In genomic region chr21:7777289-7777688, GRCh38 we compare ENCODE assay signal across 7 cellular contexts.
A peak's percentile ranks its signal among the peaks of the same experiment; 100 is the strongest.
DNase-seq lines count a peak whose midpoint lies in the region; ATAC-seq and TF ChIP-seq lines count a peak whose summit lies in the region.
"Not testable (repeated sequence)": the region's sequence is repeated elsewhere in the genome, so short reads cannot be mapped to it uniquely, and the experiment has no call there.

No MANE protein-coding gene starts in this region.

- not testable (repeated sequence) for H3K4me3 ChIP-seq in GM23338, heart left ventricle

- H3K4me2 ChIP-seq in GM23338, result not testable (repeated sequence)

- intact Hi-C loops in heart left ventricle (cut with DNase I), result not testable (repeated sequence)

- H3K4me1 ChIP-seq in GM23338 (ENCODE audit: insufficient read depth); heart left ventricle: not testable (repeated sequence)

- H3K27ac Mint-ChIP-seq in GM23338; WTC11; natural killer cell treated with Interleukin-12 subunit alpha and Interleukin-12 subunit beta and Interleukin-15 and Interleukin-18, amount 100 ng/mL, for 72 hours; stimulated activated naive B cell treated with anti-CD40 and anti-IgM and Interleukin-4, amounts not matched to agents 10 μg/mL and 1 μg/mL and 100 μg/mL, for 72 hours: not testable (repeated sequence)

- H3K36me3 ChIP-seq in GM23338 (ENCODE audit: insufficient read depth); heart left ventricle: not testable (repeated sequence)

- 69 to 80% methylated on average over 7 to 8 of the region's 11 CpGs; no CpG with 5 or more reads in 2 of the 4 donors for WGBS in heart left ventricle, 4 donors

- not testable (repeated sequence) for H4K20me1 ChIP-seq in GM23338 (replicated peaks; ENCODE audit: insufficient read depth)

- not testable (repeated sequence) for TF ChIP-seq CTCF in GM23338 (conservative IDR thresholded peaks at IDR 0.05; ENCODE audit: low read depth in 2 of 2); WTC11 (IDR thresholded peaks at IDR 0.05); heart left ventricle (IDR thresholded peaks at IDR 0.05)

- CTCF ChIA-PET in WTC11 (lab: Charles Lee), result not testable (repeated sequence)

- not testable (repeated sequence) for H3K4me3 Mint-ChIP-seq in GM23338; WTC11; natural killer cell treated with Interleukin-12 subunit alpha and Interleukin-12 subunit beta and Interleukin-15 and Interleukin-18, amount 100 ng/mL, for 72 hours; stimulated activated naive B cell treated with anti-CD40 and anti-IgM and Interleukin-4, amounts not matched to agents 10 μg/mL and 1 μg/mL and 100 μg/mL, for 72 hours

- POLR2A ChIA-PET in WTC11 (lab: Charles Lee), result not testable (repeated sequence)

- H3F3A ChIP-seq in GM23338 (replicated peaks; ENCODE audit: low read depth), result not testable (repeated sequence)

- H3K27me3 Mint-ChIP-seq in GM23338 (ENCODE audit: insufficient read depth, low read depth, poor library complexity); WTC11 (ENCODE audit: low read depth); natural killer cell treated with Interleukin-12 subunit alpha and Interleukin-12 subunit beta and Interleukin-15 and Interleukin-18, amount 100 ng/mL, for 72 hours; stimulated activated naive B cell treated with anti-CD40 and anti-IgM and Interleukin-4, amounts not matched to agents 10 μg/mL and 1 μg/mL and 100 μg/mL, for 72 hours: not testable (repeated sequence)

- H3K27ac ChIP-seq in GM23338 (ENCODE audit: low read depth); heart left ventricle: not testable (repeated sequence)

- H3K9me3 Mint-ChIP-seq in GM23338; WTC11; natural killer cell treated with Interleukin-12 subunit alpha and Interleukin-12 subunit beta and Interleukin-15 and Interleukin-18, amount 100 ng/mL, for 72 hours; stimulated activated naive B cell treated with anti-CD40 and anti-IgM and Interleukin-4, amounts not matched to agents 10 μg/mL and 1 μg/mL and 100 μg/mL, for 72 hours: not testable (repeated sequence)

- H3K36me3 Mint-ChIP-seq in GM23338 (ENCODE audit: low read depth); WTC11; natural killer cell treated with Interleukin-12 subunit alpha and Interleukin-12 subunit beta and Interleukin-15 and Interleukin-18, amount 100 ng/mL, for 72 hours; stimulated activated naive B cell treated with anti-CD40 and anti-IgM and Interleukin-4, amounts not matched to agents 10 μg/mL and 1 μg/mL and 100 μg/mL, for 72 hours: not testable (repeated sequence)

- H3K27me3 ChIP-seq in GM23338 (ENCODE audit: insufficient read depth); heart left ventricle: not testable (repeated sequence)

- H3K9me3 ChIP-seq in heart left ventricle, result not testable (repeated sequence)

- DNase-seq in GM23338 (ENCODE audit: low spot score), result peak; percentile 0
- peak; percentile 6 for DNase-seq in WTC11 (ENCODE audit: low spot score)
- peak; percentile 1 for DNase-seq in activated naive CD4-positive, alpha-beta T cell treated with anti-CD3 and anti-CD28 coated beads, Interleukin-2, amount 50 U/mL, for 16 hours
- peak in 1 of 5 donors; percentile 34 for DNase-seq in heart left ventricle
- DNase-seq in left lobe of liver (ENCODE audit: low spot score), result peak; percentile 10
- peak; percentile 25 for DNase-seq in natural killer cell treated with Interleukin-12 subunit alpha and Interleukin-12 subunit beta and Interleukin-15 and Interleukin-18, amount 100 ng/mL, for 72 hours (ENCODE audit: low spot score)
- DNase-seq in stimulated activated naive B cell treated with anti-CD40 and anti-IgM and Interleukin-4, amounts not matched to agents 10 μg/mL and 1 μg/mL and 100 μg/mL, for 72 hours, result not testable (repeated sequence)

- H3K79me2 ChIP-seq in GM23338 (replicated peaks; ENCODE audit: insufficient read depth), result not testable (repeated sequence)

- TF ChIP-seq POLR2A in heart left ventricle (IDR thresholded peaks at IDR 0.05), result not testable (repeated sequence)

- not testable (repeated sequence) for H2AFZ ChIP-seq in GM23338

- H3K9me2 ChIP-seq in GM23338 (ENCODE audit: insufficient read depth), result not testable (repeated sequence)

- not testable (repeated sequence) for ATAC-seq in GM23338; WTC11; left lobe of liver; natural killer cell treated with Interleukin-12 subunit alpha and Interleukin-12 subunit beta and Interleukin-15 and Interleukin-18, amount 100 ng/mL, for 72 hours
- ATAC-seq in heart left ventricle, result peak in 3 of 4 donors; percentile 29 to 50 (median 32)
- ATAC-seq in stimulated activated naive B cell treated with anti-CD40 and anti-IgM and Interleukin-4, amounts not matched to agents 10 μg/mL and 1 μg/mL and 100 μg/mL, for 72 hours (replicated peaks), result peak; percentile 53 to 69

- not testable (repeated sequence) for H3K4me1 Mint-ChIP-seq in GM23338; WTC11; natural killer cell treated with Interleukin-12 subunit alpha and Interleukin-12 subunit beta and Interleukin-15 and Interleukin-18, amount 100 ng/mL, for 72 hours (ENCODE audit: low read depth in 2 of 2); stimulated activated naive B cell treated with anti-CD40 and anti-IgM and Interleukin-4, amounts not matched to agents 10 μg/mL and 1 μg/mL and 100 μg/mL, for 72 hours
